12 cellular contexts compared by ENCODE assay signal in the genomic region with DNA sequence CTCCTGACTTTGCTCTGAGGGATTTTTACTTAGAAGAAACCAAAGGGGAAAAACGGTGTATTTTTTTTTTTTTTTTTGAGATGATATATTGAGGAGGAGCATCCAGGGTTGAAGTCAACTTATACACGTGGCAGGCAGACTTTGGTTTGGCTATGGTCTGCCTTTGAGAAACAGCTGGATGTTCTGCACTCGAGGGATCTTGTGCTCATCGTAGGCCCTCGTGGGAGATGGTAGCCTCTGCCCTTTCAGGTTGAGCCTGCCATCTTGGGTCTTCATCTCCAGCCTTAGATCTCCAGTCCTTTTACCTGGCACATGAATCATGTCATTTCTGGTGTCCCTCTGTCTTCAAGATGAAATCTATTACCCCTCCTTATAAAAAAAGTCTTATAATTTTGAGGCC.
"Had no signal": no experiment of that assay in that cellular context is flagged by ENCODE, and none has a peak within 500 bp of the region (broad histone marks: within the 10 kb centered on the region; RNA-seq: fewer than 3 reads in every experiment).

No MANE protein-coding gene starts in this region.

- H3K36me3 Mint-ChIP-seq: stimulated activated naive B cell treated with anti-CD40 and anti-IgM and Interleukin-4, amounts not matched to agents 10 μg/mL and 1 μg/mL and 100 μg/mL, for 72 hours had no signal

- H3K27ac Mint-ChIP-seq: activated CD4-positive, alpha-beta memory T cell treated with anti-CD3 and anti-CD28 coated beads, Interleukin-2, amount 10 ng/mL, durations not matched to agents 7 days and 5 days; activated T-cell treated with anti-CD3 and anti-CD28 coated beads, Interleukin-2, amount 50 U/mL, for 24 hours; stimulated activated naive B cell treated with anti-CD40 and anti-IgM and Interleukin-4, amounts not matched to agents 10 μg/mL and 1 μg/mL and 100 μg/mL, for 72 hours; T-helper 17 cell had no signal

- H3K9me3 ChIP-seq: esophagus squamous epithelium, left ventricle myocardium inferior, neutrophil, thyroid gland had no signal

- H3K4me3 ChIP-seq: esophagus squamous epithelium, left ventricle myocardium inferior, thyroid gland had no signal

- H3K4me1 Mint-ChIP-seq: activated CD4-positive, alpha-beta memory T cell treated with anti-CD3 and anti-CD28 coated beads, Interleukin-2, amount 10 ng/mL, durations not matched to agents 7 days and 5 days; T-helper 17 cell had no signal

- H3K36me3 ChIP-seq: left ventricle myocardium inferior, neutrophil, thyroid gland had no signal

- H3K4me1 ChIP-seq: thyroid gland had no signal

- H3K4me3 Mint-ChIP-seq: activated CD4-positive, alpha-beta memory T cell treated with anti-CD3 and anti-CD28 coated beads, Interleukin-2, amount 10 ng/mL, durations not matched to agents 7 days and 5 days; activated T-cell treated with anti-CD3 and anti-CD28 coated beads, Interleukin-2, amount 50 U/mL, for 24 hours; stimulated activated naive B cell treated with anti-CD40 and anti-IgM and Interleukin-4, amounts not matched to agents 10 μg/mL and 1 μg/mL and 100 μg/mL, for 72 hours; T-helper 17 cell had no signal

- H3K9me3 Mint-ChIP-seq: activated CD4-positive, alpha-beta memory T cell treated with anti-CD3 and anti-CD28 coated beads, Interleukin-2, amount 10 ng/mL, durations not matched to agents 7 days and 5 days; activated T-cell treated with anti-CD3 and anti-CD28 coated beads, Interleukin-2, amount 50 U/mL, for 24 hours; stimulated activated naive B cell treated with anti-CD40 and anti-IgM and Interleukin-4, amounts not matched to agents 10 μg/mL and 1 μg/mL and 100 μg/mL, for 72 hours had no signal

- H3K27me3 ChIP-seq: esophagus squamous epithelium, foreskin keratinocyte, thyroid gland had no signal

- DNase-seq: activated CD4-positive, alpha-beta T cell treated with anti-CD3 and anti-CD28 coated beads for 4 hours; activated naive CD4-positive, alpha-beta T cell treated with anti-CD3 and anti-CD28 coated beads, Interleukin-2, amount 50 U/mL, for 16 hours; cortex of kidney; esophagus squamous epithelium; T-helper 17 cell; thyroid gland had no signal

- H3K27ac ChIP-seq: foreskin keratinocyte, left ventricle myocardium inferior, neutrophil, thyroid gland had no signal
